Comparison of ENCODE assay signal across 26 cellular contexts in genomic region chr18:73551211-73551610, GRCh38.
"Had no signal": no experiment of that assay in that cellular context is flagged by ENCODE, and none has a peak within 500 bp of the region (broad histone marks: within the 10 kb centered on the region; RNA-seq: fewer than 3 reads in every experiment).

No MANE protein-coding gene starts in this region.

- H3K4me3 ChIP-seq: adrenal gland, body of pancreas, coronary artery, dorsolateral prefrontal cortex, left lung, lower lobe of right lung, neural progenitor cell, right atrium auricular region, smooth muscle cell, suprapubic skin, tibial artery, upper lobe of right lung had no signal

- DNase-seq: activated CD4-positive, alpha-beta T cell treated with anti-CD3 and anti-CD28 coated beads for 48 hours; activated CD4-positive, alpha-beta T cell treated with anti-CD3 and anti-CD28 coated beads, Interleukin-2, amount 50 U/mL, for 48 hours; activated CD8-positive, alpha-beta memory T cell treated with anti-CD3 and anti-CD28 coated beads for 24 hours; activated effector memory CD4-positive, alpha-beta T cell treated with anti-CD3 and anti-CD28 coated beads, Interleukin-2, amount 50 U/mL, for 16 hours; activated naive CD4-positive, alpha-beta T cell treated with anti-CD3 and anti-CD28 coated beads for 36 hours; activated naive CD8-positive, alpha-beta T cell treated with anti-CD3 and anti-CD28 coated beads for 36 hours; adrenal gland; aorta; body of pancreas; cerebellar nuclear complex; dorsolateral prefrontal cortex; effector memory CD4-positive, alpha-beta T cell; left lung; lower lobe of right lung; mesenchymal stem cell; natural killer cell; stimulated activated CD4-positive, alpha-beta T cell treated with anti-CD3 and anti-CD28 coated beads, Interleukin-15, amount 100 ng/mL, for 24 hours; stimulated activated CD4-positive, alpha-beta T cell treated with anti-CD3 and anti-CD28 coated beads, Interleukin-2, amount 100 ng/mL, for 24 hours; stimulated activated naive B cell treated with anti-CD40 and anti-IgM and Interleukin-4, amounts not matched to agents 10 μg/mL and 1 μg/mL and 100 μg/mL, for 72 hours; tibial artery; upper lobe of right lung had no signal

- H3K27me3 ChIP-seq: adrenal gland, body of pancreas, dorsolateral prefrontal cortex, left lung, neural progenitor cell, right atrium auricular region, suprapubic skin, tibial artery, upper lobe of right lung had no signal

- H3K4me1 ChIP-seq: adrenal gland, body of pancreas, left lung, lower lobe of right lung, neural progenitor cell, right atrium auricular region, suprapubic skin, tibial artery, upper lobe of right lung had no signal

- H3K36me3 ChIP-seq: adrenal gland, left lung, lower lobe of right lung, neural progenitor cell, right atrium auricular region, suprapubic skin, tibial artery, upper lobe of right lung had no signal

- H3K9me3 ChIP-seq: adrenal gland, body of pancreas, left lung, lower lobe of right lung, right atrium auricular region, suprapubic skin, tibial artery, upper lobe of right lung had no signal
